1 cellular context compared by ENCODE assay signal in the genomic region with DNA sequence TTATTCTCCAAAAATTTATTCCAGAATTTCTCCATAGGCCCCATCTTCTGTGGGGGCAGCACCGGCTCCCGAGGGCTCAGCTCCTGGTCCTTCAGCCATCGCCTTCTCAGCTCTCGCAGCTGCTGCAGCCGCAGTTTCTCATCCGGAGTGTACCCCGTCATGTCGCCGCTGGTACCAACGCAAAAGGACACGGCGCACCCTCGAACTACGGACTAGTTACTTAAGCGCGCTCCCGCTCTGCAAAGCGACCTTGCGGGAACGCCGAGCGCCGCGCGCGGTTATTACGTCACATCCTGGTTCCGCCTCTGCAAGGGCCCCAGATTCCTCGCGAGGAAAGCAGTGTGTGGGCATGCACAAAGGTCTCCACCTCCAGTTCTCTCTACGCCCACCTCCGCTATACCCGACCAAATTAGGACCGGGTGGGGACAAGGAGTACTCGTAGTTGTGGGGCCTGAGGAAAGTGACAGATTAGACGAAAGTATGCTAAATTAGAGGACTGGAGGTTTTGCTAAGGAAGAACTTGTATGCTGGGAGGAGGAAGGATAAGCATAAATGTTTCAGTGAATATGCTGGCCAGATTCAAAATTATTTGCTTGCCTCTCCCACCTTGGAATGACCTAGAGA.
A peak's percentile ranks its signal among the peaks of the same experiment; 100 is the strongest.
TF ChIP-seq lines count a peak whose summit lies in the region.

NDUFB6 (minus strand) TSS at position 260 of the 624 bp plus-strand sequence; CDS start at position 161, 99 bp downstream.

TF ChIP-seq in HepG2, 621 proteins besides CTCF, POLR2A, EP300 and RAD21 (continued from another document and continues in another):
- TF ChIP-seq KIAA2018 (CRISPR knock-in tag; IDR thresholded peaks at IDR 0.05; ENCODE audit: borderline replicate concordance) (0 out of 2 replicates have a peak, but pooled peaks have one; percentile 69), MED8 (CRISPR knock-in tag; IDR thresholded peaks at IDR 0.05; ENCODE audit: insufficient replicate concordance) (no peak), ZNF232 (CRISPR knock-in tag; IDR thresholded peaks at IDR 0.05; ENCODE audit: borderline replicate concordance) (peak; percentile 73; the same call in 1 of the 2 replicates), YEATS2 (CRISPR knock-in tag; IDR thresholded peaks at IDR 0.05; ENCODE audit: borderline replicate concordance) (peak; percentile 94), ZNF639 (CRISPR knock-in tag; conservative IDR thresholded peaks at IDR 0.05) (0 out of 2 replicates have a peak, but pooled peaks have one; percentile 39), ZNF460 (CRISPR knock-in tag; IDR thresholded peaks at IDR 0.05; ENCODE audit: borderline replicate concordance) (no peak), HNRNPL (IDR thresholded peaks at IDR 0.05; ENCODE audit: low read depth, low read length) (no peak), CCDC6 (CRISPR knock-in tag; IDR thresholded peaks at IDR 0.05) (0 out of 2 replicates have a peak, but pooled peaks have one; percentile 77), ZNF382 (CRISPR knock-in tag; IDR thresholded peaks at IDR 0.05; ENCODE audit: borderline replicate concordance) (no peak), SIX1 (CRISPR knock-in tag; IDR thresholded peaks at IDR 0.05; ENCODE audit: borderline replicate concordance) (no peak), HOMEZ (CRISPR knock-in tag; IDR thresholded peaks at IDR 0.05; ENCODE audit: low read depth) (peak; percentile 52; the same call in 1 of the 2 replicates), SMYD3 (CRISPR knock-in tag; IDR thresholded peaks at IDR 0.05) (no peak), HOXA3 (CRISPR knock-in tag; IDR thresholded peaks at IDR 0.05) (peak; percentile 98), ARHGAP35 (CRISPR knock-in tag; IDR thresholded peaks at IDR 0.05; ENCODE audit: borderline replicate concordance) (peak; percentile 70; the same call in 1 of the 2 replicates), ZNF660 (CRISPR knock-in tag; IDR thresholded peaks at IDR 0.05; ENCODE audit: borderline replicate concordance, low read depth) (no peak), KLF13 (CRISPR knock-in tag; IDR thresholded peaks at IDR 0.05) (no peak), ZNF431 (CRISPR knock-in tag; IDR thresholded peaks at IDR 0.05; ENCODE audit: borderline replicate concordance, low read depth) (0 out of 2 replicates have a peak, but pooled peaks have one; percentile 45), ZFX (CRISPR knock-in tag; IDR thresholded peaks at IDR 0.05; ENCODE audit: low read depth) (peak; percentile 85), E2F5 (CRISPR knock-in tag; conservative IDR thresholded peaks at IDR 0.05) (peak; percentile 69; the same call in 1 of the 2 replicates), BRD4 (CRISPR knock-in tag; IDR thresholded peaks at IDR 0.05) (peak; percentile 82), YY1 (IDR thresholded peaks at IDR 0.05; ENCODE audit: insufficient read depth, insufficient replicate concordance, low read depth, low read length) (peak; percentile 64), ZNF747 (CRISPR knock-in tag; IDR thresholded peaks at IDR 0.05; ENCODE audit: borderline replicate concordance) (peak; percentile 86; the same call in 1 of the 2 replicates), LBX2 (CRISPR knock-in tag; IDR thresholded peaks at IDR 0.05; ENCODE audit: borderline replicate concordance) (0 out of 2 replicates have a peak, but pooled peaks have one; percentile 25), ZNF598 (CRISPR knock-in tag; IDR thresholded peaks at IDR 0.05; ENCODE audit: borderline replicate concordance) (no peak; the same call in 1 of the 2 replicates)
- TF ChIP-seq, protein P1, sequence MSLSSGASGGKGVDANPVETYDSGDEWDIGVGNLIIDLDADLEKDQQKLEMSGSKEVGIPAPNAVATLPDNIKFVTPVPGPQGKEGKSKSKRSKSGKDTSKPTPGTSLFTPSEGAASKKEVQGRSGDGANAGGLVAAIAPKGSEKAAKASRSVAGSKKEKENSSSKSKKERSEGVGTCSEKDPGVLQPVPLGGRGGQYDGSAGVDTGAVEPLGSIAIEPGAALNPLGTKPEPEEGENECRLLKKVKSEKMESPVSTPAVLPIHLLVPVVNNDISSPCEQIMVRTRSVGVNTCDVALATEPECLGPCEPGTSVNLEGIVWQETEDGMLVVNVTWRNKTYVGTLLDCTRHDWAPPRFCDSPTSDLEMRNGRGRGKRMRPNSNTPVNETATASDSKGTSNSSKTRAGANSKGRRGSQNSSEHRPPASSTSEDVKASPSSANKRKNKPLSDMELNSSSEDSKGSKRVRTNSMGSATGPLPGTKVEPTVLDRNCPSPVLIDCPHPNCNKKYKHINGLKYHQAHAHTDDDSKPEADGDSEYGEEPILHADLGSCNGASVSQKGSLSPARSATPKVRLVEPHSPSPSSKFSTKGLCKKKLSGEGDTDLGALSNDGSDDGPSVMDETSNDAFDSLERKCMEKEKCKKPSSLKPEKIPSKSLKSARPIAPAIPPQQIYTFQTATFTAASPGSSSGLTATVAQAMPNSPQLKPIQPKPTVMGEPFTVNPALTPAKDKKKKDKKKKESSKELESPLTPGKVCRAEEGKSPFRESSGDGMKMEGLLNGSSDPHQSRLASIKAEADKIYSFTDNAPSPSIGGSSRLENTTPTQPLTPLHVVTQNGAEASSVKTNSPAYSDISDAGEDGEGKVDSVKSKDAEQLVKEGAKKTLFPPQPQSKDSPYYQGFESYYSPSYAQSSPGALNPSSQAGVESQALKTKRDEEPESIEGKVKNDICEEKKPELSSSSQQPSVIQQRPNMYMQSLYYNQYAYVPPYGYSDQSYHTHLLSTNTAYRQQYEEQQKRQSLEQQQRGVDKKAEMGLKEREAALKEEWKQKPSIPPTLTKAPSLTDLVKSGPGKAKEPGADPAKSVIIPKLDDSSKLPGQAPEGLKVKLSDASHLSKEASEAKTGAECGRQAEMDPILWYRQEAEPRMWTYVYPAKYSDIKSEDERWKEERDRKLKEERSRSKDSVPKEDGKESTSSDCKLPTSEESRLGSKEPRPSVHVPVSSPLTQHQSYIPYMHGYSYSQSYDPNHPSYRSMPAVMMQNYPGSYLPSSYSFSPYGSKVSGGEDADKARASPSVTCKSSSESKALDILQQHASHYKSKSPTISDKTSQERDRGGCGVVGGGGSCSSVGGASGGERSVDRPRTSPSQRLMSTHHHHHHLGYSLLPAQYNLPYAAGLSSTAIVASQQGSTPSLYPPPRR (CRISPR knock-in tag; IDR thresholded peaks at IDR 0.05; ENCODE audit: borderline replicate concordance) = peak; percentile 63; the same call in 1 of the 2 replicates
- TF ChIP-seq, protein P2, sequence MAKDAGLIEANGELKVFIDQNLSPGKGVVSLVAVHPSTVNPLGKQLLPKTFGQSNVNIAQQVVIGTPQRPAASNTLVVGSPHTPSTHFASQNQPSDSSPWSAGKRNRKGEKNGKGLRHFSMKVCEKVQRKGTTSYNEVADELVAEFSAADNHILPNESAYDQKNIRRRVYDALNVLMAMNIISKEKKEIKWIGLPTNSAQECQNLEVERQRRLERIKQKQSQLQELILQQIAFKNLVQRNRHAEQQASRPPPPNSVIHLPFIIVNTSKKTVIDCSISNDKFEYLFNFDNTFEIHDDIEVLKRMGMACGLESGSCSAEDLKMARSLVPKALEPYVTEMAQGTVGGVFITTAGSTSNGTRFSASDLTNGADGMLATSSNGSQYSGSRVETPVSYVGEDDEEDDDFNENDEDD (CRISPR knock-in tag; IDR thresholded peaks at IDR 0.05; ENCODE audit: borderline replicate concordance) = peak; percentile 88
- TF ChIP-seq, protein P3, sequence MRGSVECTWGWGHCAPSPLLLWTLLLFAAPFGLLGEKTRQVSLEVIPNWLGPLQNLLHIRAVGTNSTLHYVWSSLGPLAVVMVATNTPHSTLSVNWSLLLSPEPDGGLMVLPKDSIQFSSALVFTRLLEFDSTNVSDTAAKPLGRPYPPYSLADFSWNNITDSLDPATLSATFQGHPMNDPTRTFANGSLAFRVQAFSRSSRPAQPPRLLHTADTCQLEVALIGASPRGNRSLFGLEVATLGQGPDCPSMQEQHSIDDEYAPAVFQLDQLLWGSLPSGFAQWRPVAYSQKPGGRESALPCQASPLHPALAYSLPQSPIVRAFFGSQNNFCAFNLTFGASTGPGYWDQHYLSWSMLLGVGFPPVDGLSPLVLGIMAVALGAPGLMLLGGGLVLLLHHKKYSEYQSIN (CRISPR knock-in tag; IDR thresholded peaks at IDR 0.05; ENCODE audit: borderline replicate concordance) = no peak
- TF ChIP-seq, protein P4, sequence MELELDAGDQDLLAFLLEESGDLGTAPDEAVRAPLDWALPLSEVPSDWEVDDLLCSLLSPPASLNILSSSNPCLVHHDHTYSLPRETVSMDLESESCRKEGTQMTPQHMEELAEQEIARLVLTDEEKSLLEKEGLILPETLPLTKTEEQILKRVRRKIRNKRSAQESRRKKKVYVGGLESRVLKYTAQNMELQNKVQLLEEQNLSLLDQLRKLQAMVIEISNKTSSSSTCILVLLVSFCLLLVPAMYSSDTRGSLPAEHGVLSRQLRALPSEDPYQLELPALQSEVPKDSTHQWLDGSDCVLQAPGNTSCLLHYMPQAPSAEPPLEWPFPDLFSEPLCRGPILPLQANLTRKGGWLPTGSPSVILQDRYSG (CRISPR knock-in tag; IDR thresholded peaks at IDR 0.05) = no peak
